Comparison of ENCODE assay signal across 1 cellular context in the genomic region with DNA sequence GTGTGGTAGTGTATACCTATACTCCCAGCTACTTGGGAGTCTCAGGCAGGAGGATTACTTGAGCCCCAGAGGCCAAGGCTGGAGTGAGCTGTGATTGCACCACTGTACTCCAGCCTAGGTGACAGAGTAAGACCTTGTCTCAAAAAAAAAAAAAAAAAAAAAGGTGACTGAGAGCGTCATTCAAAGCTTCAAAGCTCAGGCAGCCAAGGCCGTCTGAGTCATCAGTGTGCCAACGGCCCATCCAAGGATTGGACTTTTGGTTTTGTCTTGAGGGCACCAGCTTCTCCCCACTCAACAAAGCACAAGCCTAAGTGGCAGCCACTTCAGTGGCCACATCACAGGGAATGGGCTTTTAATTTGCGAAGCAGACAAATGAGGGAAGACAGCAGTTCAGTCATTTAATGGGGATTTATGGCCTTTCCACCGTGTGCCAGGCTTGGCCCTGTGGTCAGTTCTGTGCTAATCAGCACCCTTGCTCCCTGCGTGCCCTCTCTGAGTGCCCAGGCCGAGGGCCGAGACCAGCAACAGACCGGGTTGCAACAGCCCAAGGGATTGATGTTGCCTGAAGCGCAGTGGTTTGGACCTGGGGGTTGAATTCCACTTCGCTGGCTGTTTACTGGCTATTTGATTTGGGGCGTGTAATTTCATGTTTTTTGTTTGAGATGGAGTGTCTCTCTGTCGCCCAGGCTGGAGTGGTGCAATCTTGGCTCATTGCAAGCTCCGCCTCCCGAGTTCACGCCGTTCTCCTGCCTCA.
A peak's percentile ranks its signal among the peaks of the same experiment; 100 is the strongest.
TF ChIP-seq lines count a peak whose summit lies in the region.

No MANE protein-coding gene starts in this region.

TF ChIP-seq in HepG2, 621 proteins besides CTCF, POLR2A, EP300 and RAD21 (continued from another document):
- TF ChIP-seq ZNF362 (CRISPR knock-in tag; IDR thresholded peaks at IDR 0.05; ENCODE audit: borderline replicate concordance) (peak; percentile 94), ZNF7 (CRISPR knock-in tag; IDR thresholded peaks at IDR 0.05) (peak; percentile 87), ZNF768 (CRISPR knock-in tag; IDR thresholded peaks at IDR 0.05) (peak; percentile 89), FOSL2 (CRISPR knock-in tag; IDR thresholded peaks at IDR 0.05) (peak; percentile 97), ZNF3 (CRISPR knock-in tag; IDR thresholded peaks at IDR 0.05) (peak; percentile 96), ZSCAN21 (CRISPR knock-in tag; IDR thresholded peaks at IDR 0.05; ENCODE audit: borderline replicate concordance) (peak; percentile 46; the same call in 1 of the 2 replicates), ZNF33B (CRISPR knock-in tag; IDR thresholded peaks at IDR 0.05) (no peak), GFI1 (CRISPR knock-in tag; IDR thresholded peaks at IDR 0.05; ENCODE audit: borderline replicate concordance) (peak; percentile 90), EHMT2 (IDR thresholded peaks at IDR 0.05; ENCODE audit: borderline replicate concordance, low read depth, low read length) (peak; percentile 82; the same call in 1 of the 2 replicates), FOXP1 (IDR thresholded peaks at IDR 0.05) (no peak), FOXP1 (CRISPR knock-in tag; IDR thresholded peaks at IDR 0.05) (peak; percentile 69; the same call in 1 of the 2 replicates), CENPT (CRISPR knock-in tag; IDR thresholded peaks at IDR 0.05; ENCODE audit: low read depth) (no peak), JUN (CRISPR knock-in tag; IDR thresholded peaks at IDR 0.05) (peak; percentile 20; the same call in 1 of the 2 replicates), ZSCAN31 (CRISPR knock-in tag; IDR thresholded peaks at IDR 0.05; ENCODE audit: low read depth) (0 out of 2 replicates have a peak, but pooled peaks have one; percentile 30), ZNF678 (CRISPR knock-in tag; IDR thresholded peaks at IDR 0.05) (no peak), GABPA (IDR thresholded peaks at IDR 0.05; ENCODE audit: low read depth, low read length) (no peak), GABPA (CRISPR knock-in tag; IDR thresholded peaks at IDR 0.05; ENCODE audit: low read depth) (no peak), NAIF1 (CRISPR knock-in tag; IDR thresholded peaks at IDR 0.05; ENCODE audit: borderline replicate concordance) (no peak), ZNF280D (CRISPR knock-in tag; IDR thresholded peaks at IDR 0.05) (peak; percentile 44; the same call in 1 of the 2 replicates), SOX5 (CRISPR knock-in tag; IDR thresholded peaks at IDR 0.05; ENCODE audit: borderline replicate concordance) (0 out of 2 replicates have a peak, but pooled peaks have one; percentile 11), NR2C2 (CRISPR knock-in tag; IDR thresholded peaks at IDR 0.05; ENCODE audit: borderline replicate concordance) (peak; percentile 14; the same call in 1 of the 2 replicates), LCORL (IDR thresholded peaks at IDR 0.05) (0 out of 2 replicates have a peak, but pooled peaks have one; percentile 9), LCORL (CRISPR knock-in tag; IDR thresholded peaks at IDR 0.05) (peak; percentile 77), SSRP1 (CRISPR knock-in tag; IDR thresholded peaks at IDR 0.05) (peak; percentile 78; the same call in 1 of the 2 replicates), ARID2 (CRISPR knock-in tag; IDR thresholded peaks at IDR 0.05; ENCODE audit: borderline replicate concordance) (no peak), ZKSCAN1 (IDR thresholded peaks at IDR 0.05; ENCODE audit: low read length) (peak; percentile 61; the same call in 1 of the 2 replicates), HDAC2 (CRISPR knock-in tag; IDR thresholded peaks at IDR 0.05) (peak; percentile 72)
- TF ChIP-seq, protein P1, sequence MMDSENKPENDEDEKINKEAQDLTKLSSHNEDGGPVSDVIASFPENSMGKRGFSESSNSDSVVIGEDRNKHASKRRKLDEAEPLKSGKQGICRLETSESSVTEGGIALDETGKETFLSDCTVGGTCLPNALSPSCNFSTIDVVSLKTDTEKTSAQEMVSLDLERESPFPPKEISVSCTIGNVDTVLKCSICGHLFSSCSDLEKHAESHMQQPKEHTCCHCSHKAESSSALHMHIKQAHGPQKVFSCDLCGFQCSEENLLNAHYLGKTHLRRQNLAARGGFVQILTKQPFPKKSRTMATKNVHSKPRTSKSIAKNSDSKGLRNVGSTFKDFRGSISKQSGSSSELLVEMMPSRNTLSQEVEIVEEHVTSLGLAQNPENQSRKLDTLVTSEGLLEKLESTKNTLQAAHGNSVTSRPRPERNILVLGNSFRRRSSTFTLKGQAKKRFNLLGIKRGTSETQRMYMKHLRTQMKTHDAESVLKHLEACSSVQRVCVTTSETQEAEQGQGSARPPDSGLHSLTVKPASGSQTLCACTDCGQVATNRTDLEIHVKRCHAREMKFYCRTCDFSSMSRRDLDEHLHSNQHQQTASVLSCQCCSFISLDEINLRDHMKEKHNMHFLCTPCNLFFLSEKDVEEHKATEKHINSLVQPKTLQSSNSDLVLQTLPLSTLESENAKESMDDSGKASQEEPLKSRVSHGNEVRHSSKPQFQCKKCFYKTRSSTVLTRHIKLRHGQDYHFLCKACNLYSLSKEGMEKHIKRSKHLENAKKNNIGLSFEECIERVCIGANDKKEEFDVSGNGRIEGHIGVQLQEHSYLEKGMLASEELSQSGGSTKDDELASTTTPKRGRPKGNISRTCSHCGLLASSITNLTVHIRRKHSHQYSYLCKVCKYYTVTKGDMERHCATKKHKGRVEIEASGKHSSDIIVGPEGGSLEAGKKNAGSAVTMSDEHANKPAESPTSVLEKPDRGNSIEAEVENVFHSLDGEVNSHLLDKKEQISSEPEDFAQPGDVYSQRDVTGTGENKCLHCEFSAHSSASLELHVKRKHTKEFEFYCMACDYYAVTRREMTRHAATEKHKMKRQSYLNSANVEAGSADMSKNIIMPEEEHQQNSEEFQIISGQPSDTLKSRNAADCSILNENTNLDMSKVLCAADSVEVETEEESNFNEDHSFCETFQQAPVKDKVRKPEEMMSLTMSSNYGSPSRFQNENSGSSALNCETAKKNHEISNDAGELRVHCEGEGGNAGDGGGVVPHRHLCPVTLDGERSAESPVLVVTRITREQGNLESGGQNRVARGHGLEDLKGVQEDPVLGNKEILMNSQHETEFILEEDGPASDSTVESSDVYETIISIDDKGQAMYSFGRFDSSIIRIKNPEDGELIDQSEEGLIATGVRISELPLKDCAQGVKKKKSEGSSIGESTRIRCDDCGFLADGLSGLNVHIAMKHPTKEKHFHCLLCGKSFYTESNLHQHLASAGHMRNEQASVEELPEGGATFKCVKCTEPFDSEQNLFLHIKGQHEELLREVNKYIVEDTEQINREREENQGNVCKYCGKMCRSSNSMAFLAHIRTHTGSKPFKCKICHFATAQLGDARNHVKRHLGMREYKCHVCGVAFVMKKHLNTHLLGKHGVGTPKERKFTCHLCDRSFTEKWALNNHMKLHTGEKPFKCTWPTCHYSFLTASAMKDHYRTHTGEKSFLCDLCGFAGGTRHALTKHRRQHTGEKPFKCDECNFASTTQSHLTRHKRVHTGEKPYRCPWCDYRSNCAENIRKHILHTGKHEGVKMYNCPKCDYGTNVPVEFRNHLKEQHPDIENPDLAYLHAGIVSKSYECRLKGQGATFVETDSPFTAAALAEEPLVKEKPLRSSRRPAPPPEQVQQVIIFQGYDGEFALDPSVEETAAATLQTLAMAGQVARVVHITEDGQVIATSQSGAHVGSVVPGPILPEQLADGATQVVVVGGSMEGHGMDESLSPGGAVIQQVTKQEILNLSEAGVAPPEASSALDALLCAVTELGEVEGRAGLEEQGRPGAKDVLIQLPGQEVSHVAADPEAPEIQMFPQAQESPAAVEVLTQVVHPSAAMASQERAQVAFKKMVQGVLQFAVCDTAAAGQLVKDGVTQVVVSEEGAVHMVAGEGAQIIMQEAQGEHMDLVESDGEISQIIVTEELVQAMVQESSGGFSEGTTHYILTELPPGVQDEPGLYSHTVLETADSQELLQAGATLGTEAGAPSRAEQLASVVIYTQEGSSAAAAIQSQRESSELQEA (CRISPR knock-in tag; IDR thresholded peaks at IDR 0.05; ENCODE audit: not compliant biosample characterization), result peak; percentile 56
- TF ChIP-seq, protein P2, sequence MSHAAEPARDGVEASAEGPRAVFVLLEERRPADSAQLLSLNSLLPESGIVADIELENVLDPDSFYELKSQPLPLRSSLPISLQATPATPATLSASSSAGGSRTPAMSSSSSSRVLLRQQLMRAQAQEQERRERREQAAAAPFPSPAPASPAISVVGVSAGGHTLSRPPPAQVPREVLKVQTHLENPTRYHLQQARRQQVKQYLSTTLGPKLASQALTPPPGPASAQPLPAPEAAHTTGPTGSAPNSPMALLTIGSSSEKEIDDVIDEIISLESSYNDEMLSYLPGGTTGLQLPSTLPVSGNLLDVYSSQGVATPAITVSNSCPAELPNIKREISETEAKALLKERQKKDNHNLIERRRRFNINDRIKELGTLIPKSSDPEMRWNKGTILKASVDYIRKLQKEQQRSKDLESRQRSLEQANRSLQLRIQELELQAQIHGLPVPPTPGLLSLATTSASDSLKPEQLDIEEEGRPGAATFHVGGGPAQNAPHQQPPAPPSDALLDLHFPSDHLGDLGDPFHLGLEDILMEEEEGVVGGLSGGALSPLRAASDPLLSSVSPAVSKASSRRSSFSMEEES (CRISPR knock-in tag; IDR thresholded peaks at IDR 0.05), result no peak
